Comparison of ENCODE assay signal across 21 cellular contexts in the genomic region with DNA sequence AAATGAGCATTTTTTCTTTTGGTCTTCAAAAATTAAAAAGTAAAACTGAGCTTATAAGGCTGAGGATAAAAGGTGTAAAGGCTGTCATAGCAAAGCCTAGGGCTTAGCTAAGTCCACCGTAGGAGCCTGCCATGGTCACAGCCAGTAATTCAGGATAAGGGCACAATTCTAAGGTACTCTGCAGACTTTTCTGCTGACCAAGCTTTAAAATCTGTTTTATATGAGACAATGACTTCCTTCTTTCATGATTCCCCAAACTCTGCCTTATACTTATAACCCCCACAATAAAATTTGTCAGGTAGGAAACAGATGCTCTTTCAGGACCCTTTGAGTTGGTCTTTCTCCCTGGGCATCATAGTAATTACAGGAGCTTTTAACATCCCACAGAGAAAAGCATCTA.
DNase-seq lines count a peak whose midpoint lies in the region; ATAC-seq, FAIRE-seq and TF ChIP-seq lines count a peak whose summit lies in the region.
"Had no signal": no experiment of that assay in that cellular context is flagged by ENCODE, and none has a peak within 500 bp of the region (broad histone marks: within the 10 kb centered on the region; RNA-seq: fewer than 3 reads in every experiment).

No MANE protein-coding gene starts in this region.

- DNase-seq in A549 (ENCODE audit: low read depth in 1 of 2, low spot score in 1 of 2) (no peak), D721Med (ENCODE audit: insufficient read length, low spot score) (no peak), NCI-H82 (lab: John Stamatoyannopoulos, UW) (no peak), COR-L47 (lab: John Stamatoyannopoulos, UW) (no peak)
- DNase-seq in activated naive CD4-positive, alpha-beta T cell treated with Interleukin-2 at 50 U/mL for 16 hours, result no peak
- DNase-seq: activated CD8-positive, alpha-beta memory T cell treated with anti-CD3 and anti-CD28 coated beads for 24 hours; activated naive CD8-positive, alpha-beta T cell treated with anti-CD3 and anti-CD28 coated beads for 36 hours; activated T-cell treated with anti-CD3 and anti-CD28 coated beads, Interleukin-2, amount 50 U/mL, for 72 hours; colonic mucosa; natural killer cell; NCI-H1092; NCI-H2029; NCI-H446; upper lobe of left lung had no signal

- peaks cover 25% of the 10 kb centered on the region for H3K4me1 ChIP-seq in A549
- H3K4me1 ChIP-seq in iPS-20b (ENCODE audit: insufficient read depth, low read length), result peaks cover 9% of the 10 kb centered on the region; the same call in 1 of the 2 replicates
- H3K4me1 ChIP-seq: colonic mucosa, prostate gland, upper lobe of left lung had no signal

- no peak for TF ChIP-seq EP300 in A549 (IDR thresholded peaks at IDR 0.05)

- H3K27ac ChIP-seq in A549 (peak overlapping the region; percentile 67 to 82), iPS-20b (ENCODE audit: low read length) (no peak overlapping the region)
- H3K27ac ChIP-seq: BLaER1 treated with 17β-estradiol and CSF1 and Interleukin-3, amounts not matched to agents 10 nM and 100 nM; colonic mucosa; KMS-11; prostate gland; upper lobe of left lung had no signal

- no peak for TF ChIP-seq POLR2A in A549 (IDR thresholded peaks at IDR 0.05; ENCODE audit: low read length)

- H3K27me3 ChIP-seq in iPS-20b (ENCODE audit: insufficient read depth, low read length), result no peaks in the 10 kb centered on the region
- H3K27me3 ChIP-seq: colonic mucosa, upper lobe of left lung had no signal

- H3K4me2 ChIP-seq in A549, result peak overlapping the region; percentile 41
- H3K4me2 ChIP-seq: BLaER1 treated with 17β-estradiol and CSF1 and Interleukin-3, amounts not matched to agents 10 nM and 100 nM; KMS-11 had no signal

- FAIRE-seq in A549 (lab: Jason Lieb, UNC) (no peak), D721Med (lab: Jason Lieb, UNC) (no peak)
- FAIRE-seq: A204.1 had no signal

- 75% methylated on average over 1 of the region's 1 CpG for WGBS in A549 (ENCODE audit: missing lambda C conversion rate)

- POLR2A ChIA-PET in A549 (lab: Yijun Ruan, JAX), result interaction anchor here (0.9 kb wide), 1 partner anchor 140 kb away, joined by 3 read pairs; a partner anchor contains a TSS

- H3K9me3 ChIP-seq in A549 (no peaks in the 10 kb centered on the region), iPS-20b (ENCODE audit: insufficient read depth, low read depth, low read length) (no peaks in the 10 kb centered on the region)
- H3K9me3 ChIP-seq: BLaER1 treated with 17β-estradiol and CSF1 and Interleukin-3, amounts not matched to agents 10 nM and 100 nM; colonic mucosa; prostate gland; upper lobe of left lung had no signal

- H3K36me3 ChIP-seq in iPS-20b (ENCODE audit: insufficient read depth, low read depth, low read length), result no peaks in the 10 kb centered on the region
- H3K36me3 ChIP-seq: BLaER1 treated with 17β-estradiol and CSF1 and Interleukin-3, amounts not matched to agents 10 nM and 100 nM; colonic mucosa; prostate gland; upper lobe of left lung had no signal

- TF ChIP-seq CTCF in A549 (IDR thresholded peaks at IDR 0.05), result no peak
- no peak for TF ChIP-seq CTCF in D721Med (IDR thresholded peaks at IDR 0.05; ENCODE audit: insufficient read depth, missing control alignments)

- peak overlapping the region; percentile 37; the same call in 1 of the 2 replicates for H3K9ac ChIP-seq in iPS-20b (ENCODE audit: low read depth, low read length)
- H3K9ac ChIP-seq: BLaER1 treated with 17β-estradiol and CSF1 and Interleukin-3, amounts not matched to agents 10 nM and 100 nM; KMS-11 had no signal

- CTCF ChIA-PET in A549 (lab: Yijun Ruan, JAX), result interaction anchor here (0.7 to 4.1 kb wide), 4 partner anchors 14 to 238 kb away, joined by 3 to 28 read pairs (median 6); no protein-coding TSS in a partner anchor

- H3K4me3 ChIP-seq in A549 (no peak overlapping the region), iPS-20b (ENCODE audit: low read length) (no peak overlapping the region)
- H3K4me3 ChIP-seq: BLaER1 treated with 17β-estradiol and CSF1 and Interleukin-3, amounts not matched to agents 10 nM and 100 nM; colonic mucosa; prostate gland; upper lobe of left lung had no signal

- TF ChIP-seq RAD21 in A549 (conservative IDR thresholded peaks at IDR 0.05 in 1 of 2, IDR thresholded peaks at IDR 0.05 in 1 of 2), result no peak

- ATAC-seq in A549 (no peak), GM19463 (IDR thresholded peaks at IDR 0.05; ENCODE audit: unreplicated experiment) (peak; percentile 8), HG03432 (IDR thresholded peaks at IDR 0.05; ENCODE audit: unreplicated experiment) (peak; percentile 14)
- ATAC-seq: activated T-cell treated with anti-CD3 and anti-CD28 coated beads, Interleukin-2, amount 50 U/mL, for 72 hours; natural killer cell had no signal

TF ChIP-seq in A549, 52 proteins besides CTCF, POLR2A, EP300 and RAD21:
- TF ChIP-seq, protein P1, sequence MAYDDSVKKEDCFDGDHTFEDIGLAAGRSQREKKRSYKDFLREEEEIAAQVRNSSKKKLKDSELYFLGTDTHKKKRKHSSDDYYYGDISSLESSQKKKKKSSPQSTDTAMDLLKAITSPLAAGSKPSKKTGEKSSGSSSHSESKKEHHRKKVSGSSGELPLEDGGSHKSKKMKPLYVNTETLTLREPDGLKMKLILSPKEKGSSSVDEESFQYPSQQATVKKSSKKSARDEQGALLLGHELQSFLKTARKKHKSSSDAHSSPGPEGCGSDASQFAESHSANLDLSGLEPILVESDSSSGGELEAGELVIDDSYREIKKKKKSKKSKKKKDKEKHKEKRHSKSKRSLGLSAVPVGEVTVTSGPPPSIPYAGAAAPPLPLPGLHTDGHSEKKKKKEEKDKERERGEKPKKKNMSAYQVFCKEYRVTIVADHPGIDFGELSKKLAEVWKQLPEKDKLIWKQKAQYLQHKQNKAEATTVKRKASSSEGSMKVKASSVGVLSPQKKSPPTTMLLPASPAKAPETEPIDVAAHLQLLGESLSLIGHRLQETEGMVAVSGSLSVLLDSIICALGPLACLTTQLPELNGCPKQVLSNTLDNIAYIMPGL (CRISPR knock-in tag; IDR thresholded peaks at IDR 0.05; ENCODE audit: borderline replicate concordance), result no peak
- TF ChIP-seq MAFK (IDR thresholded peaks at IDR 0.05; ENCODE audit: partially characterized antibody), result peak; percentile 75

Comparison
In these comparisons a context has a peak if more than half of its experiments do, and no peak if none do; other contexts are left out.
1. ATAC-seq: peak in GM19463 (single experiment) and HG03432 (single experiment); none in A549 (0 of 2).